ENCODE assay signal across 8 cellular contexts in the genomic region with DNA sequence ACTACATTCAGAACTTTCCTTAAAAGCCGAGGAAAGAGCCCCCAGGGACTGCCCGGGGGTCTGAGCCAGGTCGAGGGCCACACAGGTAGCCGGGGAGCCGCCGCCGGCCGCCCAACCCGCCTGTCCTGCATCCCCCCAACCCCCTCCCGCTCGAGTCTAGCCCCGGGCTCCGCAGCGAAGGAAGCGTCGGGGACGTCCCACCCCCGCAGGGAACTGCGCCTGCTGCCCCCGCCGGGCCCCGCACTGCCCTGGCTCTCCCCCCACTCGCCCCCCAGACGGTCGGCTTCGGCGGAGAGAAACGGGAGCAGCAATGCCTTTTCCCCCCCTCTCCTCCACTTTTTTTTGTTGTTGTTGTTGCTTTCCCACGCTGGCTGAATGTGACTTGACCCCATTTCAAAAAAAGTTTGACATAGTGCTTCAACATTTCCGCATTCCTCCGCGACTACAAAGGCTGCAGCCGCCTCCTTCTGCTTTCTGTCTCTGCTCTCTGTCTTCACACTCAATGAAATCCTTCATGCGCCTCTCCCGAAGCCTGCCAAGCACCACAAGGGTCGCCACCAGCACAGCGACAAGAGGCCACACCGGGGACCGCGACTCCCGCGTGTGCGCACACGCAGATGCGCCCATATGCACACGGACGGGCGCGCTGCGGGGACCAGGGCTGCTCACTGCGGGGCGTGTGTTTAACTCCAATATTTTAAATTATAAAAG. TPM values are rescaled to one million over a fixed set of nuclear protein-coding genes. Genes with fewer than 3 reads are reported as not detected.
DNase-seq lines count a peak whose midpoint lies in the region; ATAC-seq, FAIRE-seq and TF ChIP-seq lines count a peak whose summit lies in the region.

No MANE protein-coding gene starts in this region.

- H2AFZ ChIP-seq in GM12878 (ENCODE audit: control insufficient read depth, low read depth, low read length), result peak overlapping the region; percentile 59

- SMC1A ChIA-PET in GM12878 (lab: Charles Lee; ENCODE audit: uncharacterized antibody, unreplicated experiment), result interaction anchor here (1.1 to 3.3 kb wide), 3 partner anchors 22 to 215 kb away, joined by 3 to 8 read pairs (median 3); no protein-coding TSS in a partner anchor

- no peaks in the 10 kb centered on the region for H4K20me1 ChIP-seq in GM12878 (ENCODE audit: control insufficient read depth, insufficient read depth)

- 0 out of 2 replicates have a peak, but pooled peaks have one; percentile 8 for TF ChIP-seq RAD21 in GM12878 (IDR thresholded peaks at IDR 0.05; ENCODE audit: insufficient read depth, low read depth, low read length)

- POLR2A ChIA-PET in GM12878 (lab: Charles Lee), result interaction anchor here (1.0 to 2.8 kb wide), 6 partner anchors 10 to 190 kb away, joined by 3 to 9 read pairs (median 4); no protein-coding TSS in a partner anchor

- ATAC-seq in GM12878 (peak; percentile 23), HG03565 (IDR thresholded peaks at IDR 0.05; ENCODE audit: unreplicated experiment) (no peak)

- H3K4me3 ChIP-seq in GM12878 (peak overlapping the region; percentile 85), iPS-11a (ENCODE audit: low read depth, low read length) (peak overlapping the region; percentile 62), skeletal muscle cell (ENCODE audit: low read depth, low read length) (peak overlapping the region; percentile 87)

- RAD21 ChIA-PET in GM12878 (lab: Charles Lee; ENCODE audit: unreplicated experiment), result interaction anchor here (1.1 to 8.3 kb wide), 5 partner anchors 137 to 213 kb away, joined by 3 to 78 read pairs (median 3); no protein-coding TSS in a partner anchor

- peak overlapping the region; percentile 88 to 99 (median 94) for H3K4me3 Mint-ChIP-seq in IgD-negative memory B cell
- H3K4me3 Mint-ChIP-seq in T-helper 2 cell treated with Interferon-gamma antibody and Interleukin-4, amounts not matched to agents 5 μg/mL and 100 μg/mL, for 36 hours, result peak overlapping the region; percentile 98

- no peaks in the 10 kb centered on the region for H3K9me3 ChIP-seq in GM12878 (replicated peaks; ENCODE audit: control insufficient read depth, insufficient read depth, low read length)

- peaks cover 57% of the 10 kb centered on the region for H3K79me2 ChIP-seq in GM12878 (ENCODE audit: control insufficient read depth, insufficient read depth, low read length)

- H3K9ac ChIP-seq in GM12878 (ENCODE audit: control insufficient read depth, insufficient read depth, low read length), result peak overlapping the region; percentile 83

- H3K27ac ChIP-seq in GM12878 (ENCODE audit: control insufficient read depth, insufficient read depth), result peak overlapping the region; percentile 91

- TF ChIP-seq CTCF in GM12878 (IDR thresholded peaks at IDR 0.05 in 2 of 3, conservative IDR thresholded peaks at IDR 0.05 in 1 of 3; ENCODE audit: control insufficient read depth in 2 of 3, extremely low read depth in 1 of 3, insufficient read depth in 1 of 3, low read depth in 3 of 3, low read length in 3 of 3), result no peak

- peak overlapping the region; percentile 92 for H3K4me2 ChIP-seq in GM12878 (ENCODE audit: control insufficient read depth, insufficient read depth)

- H3K36me3 Mint-ChIP-seq in IgD-negative memory B cell, result no peaks in the 10 kb centered on the region
- H3K36me3 Mint-ChIP-seq in T-helper 2 cell treated with Interferon-gamma antibody and Interleukin-4, amounts not matched to agents 5 μg/mL and 100 μg/mL, for 36 hours (ENCODE audit: low read depth), result peaks cover 33% of the 10 kb centered on the region

- no peak for TF ChIP-seq EP300 in GM12878 (IDR thresholded peaks at IDR 0.05; ENCODE audit: borderline replicate concordance in 1 of 2, control insufficient read depth in 1 of 2, low read depth in 2 of 2, low read length in 2 of 2)

- peaks cover 4% of the 10 kb centered on the region for H3K27me3 Mint-ChIP-seq in IgD-negative memory B cell
- H3K27me3 Mint-ChIP-seq in T-helper 2 cell treated with Interferon-gamma antibody and Interleukin-4, amounts not matched to agents 5 μg/mL and 100 μg/mL, for 36 hours (ENCODE audit: low read depth), result peaks cover 19% of the 10 kb centered on the region

- intact Hi-C loops in GM12878 (cut with micrococcal nuclease; ENCODE audit: unreplicated experiment), result no loop called here

- CTCF ChIA-PET in GM12878 (lab: Yijun Ruan, JAX), result interaction anchor here (1.3 to 2.8 kb wide), 4 partner anchors 13 to 216 kb away, joined by 3 to 20 read pairs (median 4); no protein-coding TSS in a partner anchor

- H3K36me3 ChIP-seq in GM12878 (ENCODE audit: control insufficient read depth in 2 of 2, insufficient read depth in 2 of 2, low read length in 1 of 2), result no peaks in the 10 kb centered on the region; a peak in 1 of 4 replicates

- DNase-seq in DMS 273 treated with DMSO at 0.1 percent for 48 hours (lab: John Stamatoyannopoulos, UW) (peak; percentile 58), GM12878 (ENCODE audit: low read depth, low spot score) (no peak), skeletal muscle cell (ENCODE audit: low read depth) (no peak), cerebellar nuclear complex (lab: John Stamatoyannopoulos, UW) (no peak)
- DNase-seq in T-helper 2 cell treated with Interferon-gamma antibody and Interleukin-4, amounts not matched to agents 5 μg/mL and 100 μg/mL, for 36 hours (ENCODE audit: low spot score), result peak; percentile 54

- H3K4me1 ChIP-seq in GM12878 (ENCODE audit: control insufficient read depth, insufficient read depth, low read length), result peaks cover 5% of the 10 kb centered on the region

- peak overlapping the region; percentile 36 to 99 (median 74) for H3K27ac Mint-ChIP-seq in IgD-negative memory B cell
- H3K27ac Mint-ChIP-seq in T-helper 2 cell treated with Interferon-gamma antibody and Interleukin-4, amounts not matched to agents 5 μg/mL and 100 μg/mL, for 36 hours, result peak overlapping the region; percentile 92

- no peaks in the 10 kb centered on the region for H3K9me3 Mint-ChIP-seq in IgD-negative memory B cell
- no peaks in the 10 kb centered on the region for H3K9me3 Mint-ChIP-seq in T-helper 2 cell treated with Interferon-gamma antibody and Interleukin-4, amounts not matched to agents 5 μg/mL and 100 μg/mL, for 36 hours

- peak; percentile 84 for TF ChIP-seq POLR2A in GM12878 (IDR thresholded peaks at IDR 0.05; ENCODE audit: low read depth, low read length)

- WGBS in GM12878 (ENCODE audit: insufficient coverage, insufficient replicate concordance, low lambda C conversion rate, missing lambda C conversion rate), result 2% methylated on average over 36 of the region's 52 CpGs

- FAIRE-seq in GM12878 (lab: Jason Lieb, UNC), result peak; percentile 13

- no peaks in the 10 kb centered on the region for H3K27me3 ChIP-seq in GM12878 (replicated peaks in 1 of 2; ENCODE audit: control insufficient read depth in 2 of 2, insufficient read depth in 2 of 2, low read length in 1 of 2)

- in situ Hi-C loops in GM12878 (cut with MboI), result loop anchor here (10.0 kb wide), 1 partner anchor 220 kb away; no protein-coding TSS in a partner anchor

- TSS peak; percentile 40 for BruUV-seq in GM12878 (replicated peaks; lab: Mats Ljungman, UMichigan)

- H3K4me1 Mint-ChIP-seq in IgD-negative memory B cell, result peaks cover 23 to 32% (median 26%) of the 10 kb centered on the region in 3 donors
- H3K4me1 Mint-ChIP-seq in T-helper 2 cell treated with Interferon-gamma antibody and Interleukin-4, amounts not matched to agents 5 μg/mL and 100 μg/mL, for 36 hours (ENCODE audit: low read depth), result peaks cover 30% of the 10 kb centered on the region

TF ChIP-seq in GM12878, 131 proteins besides CTCF, POLR2A, EP300 and RAD21 (continues in another document):
- TF ChIP-seq, protein P1, sequence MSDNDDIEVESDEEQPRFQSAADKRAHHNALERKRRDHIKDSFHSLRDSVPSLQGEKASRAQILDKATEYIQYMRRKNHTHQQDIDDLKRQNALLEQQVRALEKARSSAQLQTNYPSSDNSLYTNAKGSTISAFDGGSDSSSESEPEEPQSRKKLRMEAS (IDR thresholded peaks at IDR 0.05; ENCODE audit: low read depth, low read length), result peak; percentile 31; the same call in 1 of the 2 replicates
- TF ChIP-seq, protein P2, sequence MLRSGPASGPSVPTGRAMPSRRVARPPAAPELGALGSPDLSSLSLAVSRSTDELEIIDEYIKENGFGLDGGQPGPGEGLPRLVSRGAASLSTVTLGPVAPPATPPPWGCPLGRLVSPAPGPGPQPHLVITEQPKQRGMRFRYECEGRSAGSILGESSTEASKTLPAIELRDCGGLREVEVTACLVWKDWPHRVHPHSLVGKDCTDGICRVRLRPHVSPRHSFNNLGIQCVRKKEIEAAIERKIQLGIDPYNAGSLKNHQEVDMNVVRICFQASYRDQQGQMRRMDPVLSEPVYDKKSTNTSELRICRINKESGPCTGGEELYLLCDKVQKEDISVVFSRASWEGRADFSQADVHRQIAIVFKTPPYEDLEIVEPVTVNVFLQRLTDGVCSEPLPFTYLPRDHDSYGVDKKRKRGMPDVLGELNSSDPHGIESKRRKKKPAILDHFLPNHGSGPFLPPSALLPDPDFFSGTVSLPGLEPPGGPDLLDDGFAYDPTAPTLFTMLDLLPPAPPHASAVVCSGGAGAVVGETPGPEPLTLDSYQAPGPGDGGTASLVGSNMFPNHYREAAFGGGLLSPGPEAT (IDR thresholded peaks at IDR 0.05; ENCODE audit: low read depth), result 0 out of 2 replicates have a peak, but pooled peaks have one; percentile 31
- peak; percentile 61; the same call in 1 of the 2 replicates for TF ChIP-seq POLR2AphosphoS2 (IDR thresholded peaks at IDR 0.05; ENCODE audit: low read depth, low read length)
- TF ChIP-seq TCF7 (IDR thresholded peaks at IDR 0.05; ENCODE audit: borderline replicate concordance), result no peak; the same call in 1 of the 2 replicates
- no peak for TF ChIP-seq YBX1 (IDR thresholded peaks at IDR 0.05)

RNA-seq across cellular contexts. Expression of a gene that starts 1.1 kb away (rescaled TPM):
- polyA plus RNA-seq in IgD-negative memory B cell, result 7.9 TPM
- 302 and 310 TPM in 2 replicates for total RNA-seq in GM12878 (2013; cell fraction: nucleolus; rRNA removed)
- 93.1 and 103 TPM in 2 replicates for total RNA-seq in GM12878 (2014; rRNA removed)
- total RNA-seq in GM12878 (2014; rRNA removed; fragmentation: Illumina TruSeq; extraction: Trizol), result 75.8 and 82.5 TPM in 2 replicates
- 110 and 118 TPM in 2 replicates for total RNA-seq in GM12878 (2021)
- 7.2 TPM for polyA plus RNA-seq in GM12878 (2011; ENCODE audit: low read depth)
- 42.9 and 51.2 TPM in 2 replicates for polyA plus RNA-seq in GM12878 (2011; rRNA removed)
- polyA plus RNA-seq in GM12878 (2011; cell fraction: cytosol; rRNA removed), result 35.1 and 36.3 TPM in 2 replicates
- 48.6 and 53.0 TPM in 2 replicates for polyA plus RNA-seq in GM12878 (2011; cell fraction: nucleus; rRNA removed)
- 11.0 and 14.3 TPM in 2 replicates for polyA plus RNA-seq in GM12878 (2012)
- polyA plus RNA-seq in GM12878 (2014; fragmentation: Illumina TruSeq; extraction: Trizol), result 47.3 and 58.1 TPM in 2 replicates
- polyA plus RNA-seq in GM12878 (2014; fragmentation: Nextera tagmentation; extraction: Ambion mirVana), result 10 to 100 TPM in 1 of 2 experiments, 1 to 10 TPM in 1; 8.0 to 16.8 TPM
- 30.1 and 30.7 TPM in 2 replicates for polyA plus RNA-seq in GM12878 (2014; rRNA removed)
- polyA plus RNA-seq in GM12878 (2016; fragmentation: Nextera tagmentation; extraction: Ambion mirVana), result 10 to 100 TPM; 44.3 to 53.4 TPM
- 113 and 159 TPM in 2 replicates for polyA minus RNA-seq in GM12878 (2011; rRNA and poly(A)+ RNA removed)
- 72.0 and 108 TPM in 2 replicates for polyA minus RNA-seq in GM12878 (2011; cell fraction: cytosol; rRNA and poly(A)+ RNA removed)
- 94.3 and 203 TPM in 2 replicates for polyA minus RNA-seq in GM12878 (2011; cell fraction: nucleus; rRNA and poly(A)+ RNA removed)

Comparison
In these comparisons a context has a peak if more than half of its experiments do, and no peak if none do; other contexts are left out.
1. DNase-seq: peak in DMS 273 treated with DMSO at 0.1 percent for 48 hours (single experiment) and T-helper 2 cell treated with Interferon-gamma antibody and Interleukin-4, amounts not matched to agents 5 μg/mL and 100 μg/mL, for 36 hours (single experiment); none in GM12878 (single experiment), skeletal muscle cell (single experiment) and cerebellar nuclear complex (0 of 2).
2. Peak in every context shown above with its lines, with median percentiles within 50 percentile points of each other: H3K4me3 ChIP-seq.